Comparison of ENCODE assay signal across 31 cellular contexts in genomic region chr4:163948920-163949455, GRCh38.
"Had no signal": no experiment of that assay in that cellular context is flagged by ENCODE, and none has a peak within 500 bp of the region (broad histone marks: within the 10 kb centered on the region; RNA-seq: fewer than 3 reads in every experiment).

No MANE protein-coding gene starts in this region.

- H3K9me3 ChIP-seq: body of pancreas, colonic mucosa, esophagus squamous epithelium had no signal

- H3K4me1 ChIP-seq: adrenal gland, body of pancreas, colonic mucosa, esophagus squamous epithelium had no signal

- FAIRE-seq: endometrium, endothelial cell of umbilical vein, frontal cortex had no signal

- DNase-seq: activated B cell treated with CpG ODN at 0.5 μM for 24 hours; activated CD4-positive, alpha-beta T cell treated with anti-CD3 and anti-CD28 coated beads for 48 hours; activated CD4-positive, alpha-beta T cell treated with anti-CD3 and anti-CD28 coated beads, Interleukin-2, amount 50 U/mL, for 1 hour; activated CD4-positive, alpha-beta T cell treated with anti-CD3 and anti-CD28 coated beads, Interleukin-2, amount 50 U/mL, for 48 hours; activated CD8-positive, alpha-beta memory T cell treated with anti-CD3 and anti-CD28 coated beads for 24 hours; activated CD8-positive, alpha-beta T cell treated with anti-CD3 and anti-CD28 coated beads for 36 hours; activated effector memory CD4-positive, alpha-beta T cell treated with Interleukin-2 at 50 U/mL for 16 hours; activated gamma-delta T cell treated with Interleukin-2 at 50 U/mL for 16 hours; activated naive CD4-positive, alpha-beta T cell treated with Interleukin-2 at 50 U/mL for 16 hours; activated naive CD8-positive, alpha-beta T cell treated with anti-CD3 and anti-CD28 coated beads for 36 hours; activated naive CD8-positive, alpha-beta T cell treated with anti-CD3 and anti-CD28 coated beads, Interleukin-2, amount 50 U/mL, for 24 hours; activated T-cell treated with anti-CD3 and anti-CD28 coated beads, Interleukin-2, amount 50 U/mL, for 4 hours; adrenal gland; amygdala; aorta; body of pancreas; caudate nucleus; colonic mucosa; effector CD8-positive, alpha-beta T cell; esophagus squamous epithelium; head of caudate nucleus; T-helper 1 cell; T-helper 17 cell; T1000; WERI-Rb-1 had no signal

- H3K27ac ChIP-seq: adrenal gland, body of pancreas, colonic mucosa, epithelial cell of prostate, esophagus squamous epithelium, WERI-Rb-1 had no signal

- ATAC-seq: activated CD4-positive, CD25-positive, alpha-beta regulatory T cell treated with anti-CD3 and anti-CD28 coated beads, Interleukin-2, amount 50 U/mL, for 24 hours; activated CD8-positive, alpha-beta T cell treated with anti-CD3 and anti-CD28 coated beads for 36 hours; activated naive CD8-positive, alpha-beta T cell treated with anti-CD3 and anti-CD28 coated beads, Interleukin-2, amount 50 U/mL, for 24 hours; activated T-cell treated with anti-CD3 and anti-CD28 coated beads, Interleukin-2, amount 50 U/mL, for 4 hours; activated T-helper 17 cell treated with anti-CD3 and anti-CD28 coated beads, Interleukin-2, amount 50 U/mL, for 72 hours; body of pancreas; T-helper 17 cell had no signal

- H3K36me3 ChIP-seq: adrenal gland, colonic mucosa, esophagus squamous epithelium, WERI-Rb-1 had no signal

- H3K4me3 ChIP-seq: adrenal gland, body of pancreas, colonic mucosa, esophagus squamous epithelium had no signal

- H3K27me3 ChIP-seq: adrenal gland, body of pancreas, colonic mucosa, esophagus squamous epithelium had no signal
